22 cellular contexts compared by ENCODE assay signal in the genomic region with DNA sequence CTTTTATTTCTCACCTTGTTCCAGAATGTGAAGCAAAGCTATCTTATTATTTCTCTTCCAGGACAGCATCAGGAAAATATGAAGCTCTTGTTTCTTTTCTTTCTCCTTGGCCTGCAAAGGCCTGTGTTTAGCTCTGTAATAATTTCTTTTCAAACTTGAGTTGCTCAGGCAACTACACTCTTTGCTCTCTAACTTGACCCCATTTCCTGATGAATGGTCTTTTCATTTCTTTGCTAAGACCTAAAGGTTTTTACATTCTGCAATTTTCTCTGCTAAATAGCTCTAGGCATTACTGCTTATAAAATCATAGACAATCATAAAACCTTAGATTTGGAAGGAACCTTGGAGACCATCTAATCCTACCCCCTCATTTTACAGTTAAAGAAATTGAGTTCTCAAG.
"Had no signal": no experiment of that assay in that cellular context is flagged by ENCODE, and none has a peak within 500 bp of the region (broad histone marks: within the 10 kb centered on the region; RNA-seq: fewer than 3 reads in every experiment).

No MANE protein-coding gene starts in this region.

- H3K9me3 ChIP-seq: left ventricle myocardium inferior, neutrophil, pancreas, tibial nerve, vagina had no signal

- H3K36me3 ChIP-seq: brain microvascular endothelial cell, left ventricle myocardium inferior, neutrophil, pancreas, tibial nerve, vagina had no signal

- DNase-seq: activated CD4-positive, alpha-beta T cell treated with anti-CD3 and anti-CD28 coated beads, Interleukin-2, amount 10 ng/mL, durations not matched to agents 7 days and 5 days; activated CD8-positive, alpha-beta T cell treated with anti-CD3 and anti-CD28 coated beads, Interleukin-2, amount 10 ng/mL, durations not matched to agents 7 days and 5 days; activated naive CD4-positive, alpha-beta T cell treated with anti-CD3 and anti-CD28 coated beads, Interleukin-2, amount 10 ng/mL, durations not matched to agents 7 days and 5 days; activated naive CD8-positive, alpha-beta T cell treated with anti-CD3 and anti-CD28 coated beads, Interleukin-2, amount 50 U/mL, for 24 hours; activated T-cell treated with anti-CD3 and anti-CD28 coated beads, Interleukin-2, amount 50 U/mL, for 24 hours; brain microvascular endothelial cell; effector memory CD4-positive, alpha-beta T cell; foreskin keratinocyte; left ventricle myocardium inferior; mammary epithelial cell; naive thymus-derived CD4-positive, alpha-beta T cell; pancreas; stimulated activated CD8-positive, alpha-beta memory T cell treated with anti-CD3 and anti-CD28 coated beads, Interleukin-4, amount 100 ng/mL, for 48 hours; stimulated activated naive CD4-positive, alpha-beta T cell; substantia nigra; T-helper 1 cell had no signal

- H3K27ac Mint-ChIP-seq: activated CD4-positive, alpha-beta T cell treated with anti-CD3 and anti-CD28 coated beads, Interleukin-2, amount 10 ng/mL, durations not matched to agents 7 days and 5 days; activated CD8-positive, alpha-beta T cell treated with anti-CD3 and anti-CD28 coated beads, Interleukin-2, amount 10 ng/mL, durations not matched to agents 7 days and 5 days; activated naive CD4-positive, alpha-beta T cell treated with anti-CD3 and anti-CD28 coated beads, Interleukin-2, amount 10 ng/mL, durations not matched to agents 7 days and 5 days; activated naive CD8-positive, alpha-beta T cell treated with anti-CD3 and anti-CD28 coated beads, Interleukin-2, amount 50 U/mL, for 24 hours; activated T-cell treated with anti-CD3 and anti-CD28 coated beads, Interleukin-2, amount 50 U/mL, for 24 hours; dendritic cell treated with granulocyte-macrophage colony-stimulating factor and Interleukin-4, amounts not matched to agents 40 ng/mL and 50 ng/mL, for 4 days; naive thymus-derived CD4-positive, alpha-beta T cell had no signal

- H3K27ac ChIP-seq: brain microvascular endothelial cell, epithelial cell of prostate, foreskin keratinocyte, left ventricle myocardium inferior, neutrophil, pancreas, vagina had no signal

- FAIRE-seq: pancreas had no signal

- H3K4me3 Mint-ChIP-seq: activated CD4-positive, alpha-beta T cell treated with anti-CD3 and anti-CD28 coated beads, Interleukin-2, amount 10 ng/mL, durations not matched to agents 7 days and 5 days; activated CD8-positive, alpha-beta T cell treated with anti-CD3 and anti-CD28 coated beads, Interleukin-2, amount 10 ng/mL, durations not matched to agents 7 days and 5 days; activated naive CD4-positive, alpha-beta T cell treated with anti-CD3 and anti-CD28 coated beads, Interleukin-2, amount 10 ng/mL, durations not matched to agents 7 days and 5 days; activated naive CD8-positive, alpha-beta T cell treated with anti-CD3 and anti-CD28 coated beads, Interleukin-2, amount 50 U/mL, for 24 hours; activated T-cell treated with anti-CD3 and anti-CD28 coated beads, Interleukin-2, amount 50 U/mL, for 24 hours; central memory CD8-positive, alpha-beta T cell; dendritic cell treated with granulocyte-macrophage colony-stimulating factor and Interleukin-4, amounts not matched to agents 40 ng/mL and 50 ng/mL, for 4 days; naive thymus-derived CD4-positive, alpha-beta T cell had no signal

- H3K4me1 Mint-ChIP-seq: activated CD4-positive, alpha-beta T cell treated with anti-CD3 and anti-CD28 coated beads, Interleukin-2, amount 10 ng/mL, durations not matched to agents 7 days and 5 days; activated naive CD4-positive, alpha-beta T cell treated with anti-CD3 and anti-CD28 coated beads, Interleukin-2, amount 10 ng/mL, durations not matched to agents 7 days and 5 days; activated naive CD8-positive, alpha-beta T cell treated with anti-CD3 and anti-CD28 coated beads, Interleukin-2, amount 50 U/mL, for 24 hours; central memory CD8-positive, alpha-beta T cell had no signal

- H3K4me3 ChIP-seq: left ventricle myocardium inferior, pancreas, tibial nerve, vagina had no signal

- H3K27me3 Mint-ChIP-seq: activated naive CD4-positive, alpha-beta T cell treated with anti-CD3 and anti-CD28 coated beads, Interleukin-2, amount 10 ng/mL, durations not matched to agents 7 days and 5 days had no signal

- H3K27me3 ChIP-seq: brain microvascular endothelial cell, foreskin keratinocyte, neutrophil, pancreas, tibial nerve, vagina had no signal

- H3K9me3 Mint-ChIP-seq: activated CD4-positive, alpha-beta T cell treated with anti-CD3 and anti-CD28 coated beads, Interleukin-2, amount 10 ng/mL, durations not matched to agents 7 days and 5 days; activated naive CD4-positive, alpha-beta T cell treated with anti-CD3 and anti-CD28 coated beads, Interleukin-2, amount 10 ng/mL, durations not matched to agents 7 days and 5 days; activated naive CD8-positive, alpha-beta T cell treated with anti-CD3 and anti-CD28 coated beads, Interleukin-2, amount 50 U/mL, for 24 hours; activated T-cell treated with anti-CD3 and anti-CD28 coated beads, Interleukin-2, amount 50 U/mL, for 24 hours; central memory CD8-positive, alpha-beta T cell; dendritic cell treated with granulocyte-macrophage colony-stimulating factor and Interleukin-4, amounts not matched to agents 40 ng/mL and 50 ng/mL, for 4 days; naive thymus-derived CD4-positive, alpha-beta T cell had no signal

- H3K4me1 ChIP-seq: left ventricle myocardium inferior, pancreas, tibial nerve, vagina had no signal

- H3K36me3 Mint-ChIP-seq: activated naive CD4-positive, alpha-beta T cell treated with anti-CD3 and anti-CD28 coated beads, Interleukin-2, amount 10 ng/mL, durations not matched to agents 7 days and 5 days; naive thymus-derived CD4-positive, alpha-beta T cell had no signal
